Comparison of ENCODE assay signal across 1 cellular context in genomic region chr19:42524250-42524649, GRCh38.
TF ChIP-seq lines count a peak whose summit lies in the region.

No MANE protein-coding gene starts in this region.

TF ChIP-seq in HepG2, 621 proteins besides CTCF, POLR2A, EP300 and RAD21:
- peak; percentile 16; the same call in 1 of the 2 replicates for TF ChIP-seq POLR2G (IDR thresholded peaks at IDR 0.05; ENCODE audit: low read depth, low read length)
- no peak for TF ChIP-seq RARA (CRISPR knock-in tag; IDR thresholded peaks at IDR 0.05)
- TF ChIP-seq RCOR2 (CRISPR knock-in tag; IDR thresholded peaks at IDR 0.05), result no peak
- TF ChIP-seq, protein P1, sequence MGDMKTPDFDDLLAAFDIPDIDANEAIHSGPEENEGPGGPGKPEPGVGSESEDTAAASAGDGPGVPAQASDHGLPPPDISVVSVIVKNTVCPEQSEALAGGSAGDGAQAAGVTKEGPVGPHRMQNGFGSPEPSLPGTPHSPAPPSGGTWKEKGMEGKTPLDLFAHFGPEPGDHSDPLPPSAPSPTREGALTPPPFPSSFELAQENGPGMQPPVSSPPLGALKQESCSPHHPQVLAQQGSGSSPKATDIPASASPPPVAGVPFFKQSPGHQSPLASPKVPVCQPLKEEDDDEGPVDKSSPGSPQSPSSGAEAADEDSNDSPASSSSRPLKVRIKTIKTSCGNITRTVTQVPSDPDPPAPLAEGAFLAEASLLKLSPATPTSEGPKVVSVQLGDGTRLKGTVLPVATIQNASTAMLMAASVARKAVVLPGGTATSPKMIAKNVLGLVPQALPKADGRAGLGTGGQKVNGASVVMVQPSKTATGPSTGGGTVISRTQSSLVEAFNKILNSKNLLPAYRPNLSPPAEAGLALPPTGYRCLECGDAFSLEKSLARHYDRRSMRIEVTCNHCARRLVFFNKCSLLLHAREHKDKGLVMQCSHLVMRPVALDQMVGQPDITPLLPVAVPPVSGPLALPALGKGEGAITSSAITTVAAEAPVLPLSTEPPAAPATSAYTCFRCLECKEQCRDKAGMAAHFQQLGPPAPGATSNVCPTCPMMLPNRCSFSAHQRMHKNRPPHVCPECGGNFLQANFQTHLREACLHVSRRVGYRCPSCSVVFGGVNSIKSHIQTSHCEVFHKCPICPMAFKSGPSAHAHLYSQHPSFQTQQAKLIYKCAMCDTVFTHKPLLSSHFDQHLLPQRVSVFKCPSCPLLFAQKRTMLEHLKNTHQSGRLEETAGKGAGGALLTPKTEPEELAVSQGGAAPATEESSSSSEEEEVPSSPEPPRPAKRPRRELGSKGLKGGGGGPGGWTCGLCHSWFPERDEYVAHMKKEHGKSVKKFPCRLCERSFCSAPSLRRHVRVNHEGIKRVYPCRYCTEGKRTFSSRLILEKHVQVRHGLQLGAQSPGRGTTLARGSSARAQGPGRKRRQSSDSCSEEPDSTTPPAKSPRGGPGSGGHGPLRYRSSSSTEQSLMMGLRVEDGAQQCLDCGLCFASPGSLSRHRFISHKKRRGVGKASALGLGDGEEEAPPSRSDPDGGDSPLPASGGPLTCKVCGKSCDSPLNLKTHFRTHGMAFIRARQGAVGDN (CRISPR knock-in tag; IDR thresholded peaks at IDR 0.05), result peak; percentile 35; the same call in 1 of the 2 replicates
- TF ChIP-seq KAT2B (IDR thresholded peaks at IDR 0.05; ENCODE audit: borderline replicate concordance, low read depth, low read length), result no peak
- no peak for TF ChIP-seq ZNF619 (CRISPR knock-in tag; IDR thresholded peaks at IDR 0.05)
